ENCODE assay signal across 24 cellular contexts in genomic region chr20:38395165-38395564, GRCh38. TPM values are rescaled to one million over a fixed set of nuclear protein-coding genes. Genes with fewer than 3 reads are reported as not detected.
DNase-seq lines count a peak whose midpoint lies in the region; TF ChIP-seq lines count a peak whose summit lies in the region.
"Had no signal": no experiment of that assay in that cellular context is flagged by ENCODE, and none has a peak within 500 bp of the region (broad histone marks: within the 10 kb centered on the region; RNA-seq: fewer than 3 reads in every experiment).

No MANE protein-coding gene starts in this region.

- peaks cover 29% of the 10 kb centered on the region for H3K4me1 ChIP-seq in adipocyte (ENCODE audit: control insufficient read depth, insufficient read depth, low read length)
- H3K4me1 ChIP-seq in tibial artery, result peaks cover 0 to 27% (median 10%) of the 10 kb centered on the region in 4 donors
- no peaks in the 10 kb centered on the region for H3K4me1 ChIP-seq in effector memory CD4-positive, alpha-beta T cell (ENCODE audit: control insufficient read depth, insufficient read depth, low read length, poor library complexity, severe bottlenecking)
- H3K4me1 ChIP-seq: breast epithelium, pancreas had no signal

- H3K4me3 ChIP-seq in adipocyte (ENCODE audit: low read length) (no peak overlapping the region), fibroblast of the aortic adventitia (ENCODE audit: low read depth, low read length) (no peak overlapping the region), tibial artery (no peak overlapping the region)
- no peak overlapping the region for H3K4me3 ChIP-seq in effector memory CD4-positive, alpha-beta T cell (ENCODE audit: insufficient read depth, low read depth, low read length, poor library complexity, severe bottlenecking)
- H3K4me3 ChIP-seq: BLaER1 treated with 17β-estradiol and CSF1 and Interleukin-3, amounts not matched to agents 10 nM and 100 nM; breast epithelium; pancreas; SJCRH30; upper lobe of left lung had no signal

- peak; percentile 53 for DNase-seq in NCI-H82 (lab: John Stamatoyannopoulos, UW)
- no peak for DNase-seq in NCI-H82 treated with DMSO at 0.1 percent for 48 hours (lab: John Stamatoyannopoulos, UW; ENCODE audit: unreplicated experiment)
- peak; percentile 46 for DNase-seq in adipocyte (ENCODE audit: low read depth)
- peak; percentile 41 for DNase-seq in fibroblast of the aortic adventitia (ENCODE audit: low read depth)
- DNase-seq in tibial artery, result peak in 1 of 2 donors; percentile 80
- DNase-seq in pons (ENCODE audit: low spot score), result no peak
- DNase-seq in effector memory CD4-positive, alpha-beta T cell, result no peak
- DNase-seq in activated effector memory CD4-positive, alpha-beta T cell treated with anti-CD3 and anti-CD28 coated beads, Interleukin-2, amount 50 U/mL, for 16 hours, result no peak
- DNase-seq: 8988T; activated CD4-positive, alpha-beta T cell treated with anti-CD3 and anti-CD28 coated beads for 4 hours; activated naive CD8-positive, alpha-beta T cell treated with anti-CD3 and anti-CD28 coated beads, Interleukin-2, amount 10 ng/mL, durations not matched to agents 7 days and 5 days; hypothalamus; islet precursor cell; natural killer cell; NCI-H1436 treated with DMSO at 0.1 percent for 48 hours; pancreas; stimulated activated CD4-positive, alpha-beta T cell treated with anti-CD3 and anti-CD28 coated beads, Interleukin-2, amount 100 ng/mL, for 24 hours; stimulated activated naive CD4-positive, alpha-beta T cell treated with Interleukin-2 at 50 U/mL for 16 hours; upper lobe of left lung had no signal

- intact Hi-C loops in tibial artery (cut with DNase I; ENCODE audit: low total_unique reads), result no loop called here

- H3K9ac ChIP-seq in adipocyte (ENCODE audit: low read length), result peak overlapping the region; percentile 56
- H3K9ac ChIP-seq: BLaER1 treated with 17β-estradiol and CSF1 and Interleukin-3, amounts not matched to agents 10 nM and 100 nM had no signal

- no peak for TF ChIP-seq CTCF in fibroblast of the aortic adventitia (IDR thresholded peaks at IDR 0.05; ENCODE audit: insufficient read depth, low read length)
- no peak for TF ChIP-seq CTCF in tibial artery (IDR thresholded peaks at IDR 0.05)

- H3K27me3 ChIP-seq in adipocyte (replicated peaks; ENCODE audit: control insufficient read depth, insufficient read depth, low read length), result peaks cover 4% of the 10 kb centered on the region
- H3K27me3 ChIP-seq in tibial artery, result no peaks in the 10 kb centered on the region
- no peaks in the 10 kb centered on the region for H3K27me3 ChIP-seq in effector memory CD4-positive, alpha-beta T cell (replicated peaks; ENCODE audit: control insufficient read depth, insufficient read depth, low read length, poor library complexity, severe bottlenecking)
- H3K27me3 ChIP-seq: BLaER1 treated with 17β-estradiol and CSF1 and Interleukin-3, amounts not matched to agents 10 nM and 100 nM; breast epithelium; pancreas; SJCRH30; upper lobe of left lung had no signal

- H3K9me3 ChIP-seq in adipocyte (ENCODE audit: control insufficient read depth, low read length), result no peaks in the 10 kb centered on the region
- no peaks in the 10 kb centered on the region for H3K9me3 ChIP-seq in tibial artery
- no peaks in the 10 kb centered on the region for H3K9me3 ChIP-seq in effector memory CD4-positive, alpha-beta T cell (ENCODE audit: control insufficient read depth, low read length)
- H3K9me3 ChIP-seq: BLaER1 treated with 17β-estradiol and CSF1 and Interleukin-3, amounts not matched to agents 10 nM and 100 nM; breast epithelium; pancreas; upper lobe of left lung had no signal

- H3K36me3 ChIP-seq in adipocyte (ENCODE audit: control insufficient read depth, insufficient read depth, low read length, severe bottlenecking), result no peaks in the 10 kb centered on the region
- H3K36me3 ChIP-seq in tibial artery, result no peaks in the 10 kb centered on the region
- no peaks in the 10 kb centered on the region for H3K36me3 ChIP-seq in effector memory CD4-positive, alpha-beta T cell (ENCODE audit: control insufficient read depth, insufficient read depth, low read length)
- H3K36me3 ChIP-seq: BLaER1 treated with 17β-estradiol and CSF1 and Interleukin-3, amounts not matched to agents 10 nM and 100 nM; breast epithelium; pancreas; SJCRH30; upper lobe of left lung had no signal

- H3K27ac ChIP-seq in tibial artery, result peak overlapping the region; percentile 52 to 54
- no peak overlapping the region for H3K27ac ChIP-seq in effector memory CD4-positive, alpha-beta T cell (ENCODE audit: insufficient read depth, low read length, poor library complexity, severe bottlenecking)
- H3K27ac ChIP-seq: BLaER1 treated with 17β-estradiol and CSF1 and Interleukin-3, amounts not matched to agents 10 nM and 100 nM; breast epithelium; pancreas; SJCRH30 had no signal

RNA-seq across cellular contexts. Expression of gene SNHG17, which starts 40.0 kb away (rescaled TPM):
- 7.4 and 8.4 TPM in 2 replicates for total RNA-seq in fibroblast of the aortic adventitia (ENCODE audit: low replicate concordance)

RNA-seq across cellular contexts. Expression of gene LBP, which starts 48.9 kb away (rescaled TPM):
- not detected in 2 replicates for total RNA-seq in fibroblast of the aortic adventitia (ENCODE audit: low replicate concordance)
- total RNA-seq: activated naive CD8-positive, alpha-beta T cell treated with anti-CD3 and anti-CD28 coated beads, Interleukin-2, amount 10 ng/mL, durations not matched to agents 7 days and 5 days; activated T-helper 1 cell treated with anti-CD3 and anti-CD28 coated beads, Interleukin-12 subunit alpha, Interleukin-12 subunit beta, Interleukin-2, Interleukin-4 antibody, amounts not matched to agents 30 ng/mL and 10 ng/mL and 1 ng/mL, durations not matched to agents 14 hours and 24 hours and 36 hours; frontal cortex; natural killer cell; SJCRH30 had no signal

Comparison
In these comparisons a context has a peak if more than half of its experiments do, and no peak if none do; other contexts are left out.
1. DNase-seq: peak in NCI-H82 (single experiment), adipocyte (single experiment) and fibroblast of the aortic adventitia (single experiment); none in NCI-H82 treated with DMSO at 0.1 percent for 48 hours (single experiment), pons (single experiment), effector memory CD4-positive, alpha-beta T cell (0 of 3) and activated effector memory CD4-positive, alpha-beta T cell treated with anti-CD3 and anti-CD28 coated beads, Interleukin-2, amount 50 U/mL, for 16 hours (single experiment).